26 cellular contexts compared by ENCODE assay signal in the genomic region with DNA sequence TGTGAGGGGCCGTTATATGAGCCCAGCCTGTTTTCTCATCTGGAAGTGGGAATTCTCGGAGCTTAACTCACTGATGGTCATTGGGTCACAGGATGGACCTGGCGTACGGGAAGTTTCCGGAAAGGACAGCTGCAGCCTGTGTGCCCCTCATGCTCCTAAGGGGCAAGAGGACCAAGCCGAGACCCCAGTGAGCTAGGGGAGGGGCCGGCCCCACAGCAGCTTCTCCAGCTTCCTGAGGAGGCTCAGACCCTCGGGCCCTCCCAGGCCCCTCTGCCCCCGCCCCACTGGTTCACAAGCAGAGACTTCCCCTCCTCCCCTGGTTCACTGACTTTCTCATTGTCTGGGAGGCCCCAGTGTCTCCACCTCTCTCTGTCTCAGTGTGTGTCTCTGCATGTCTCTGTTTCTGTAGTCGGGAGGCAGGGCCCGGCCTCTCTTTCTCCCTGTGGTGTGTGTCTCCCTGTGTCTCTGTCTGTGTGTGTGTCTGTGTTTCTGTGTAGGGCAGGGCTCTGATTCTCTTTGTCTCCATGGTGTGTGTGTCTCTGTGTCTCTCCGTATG. TPM values are rescaled to one million over a fixed set of nuclear protein-coding genes. Genes with fewer than 3 reads are reported as not detected.
"Had no signal": no experiment of that assay in that cellular context is flagged by ENCODE, and none has a peak within 500 bp of the region (broad histone marks: within the 10 kb centered on the region; RNA-seq: fewer than 3 reads in every experiment).

No MANE protein-coding gene starts in this region.

- H3K36me3 Mint-ChIP-seq: activated naive CD4-positive, alpha-beta T cell treated with anti-CD3 and anti-CD28 coated beads, Interleukin-2, amount 50 U/mL, for 24 hours; brain had no signal

- DNase-seq: activated CD4-positive, alpha-beta T cell treated with anti-CD3 and anti-CD28 coated beads for 48 hours; activated CD4-positive, alpha-beta T cell treated with anti-CD3 and anti-CD28 coated beads, Interleukin-2, amount 50 U/mL, for 4 hours; activated CD4-positive, CD25-positive, alpha-beta regulatory T cell treated with anti-CD3 and anti-CD28 coated beads, Interleukin-2, amount 50 U/mL, for 72 hours; activated CD8-positive, alpha-beta memory T cell treated with anti-CD3 and anti-CD28 coated beads, Interleukin-2, amount 50 U/mL, for 48 hours; activated CD8-positive, alpha-beta T cell treated with anti-CD3 and anti-CD28 coated beads, Interleukin-2, amount 10 ng/mL, durations not matched to agents 7 days and 5 days; activated T-cell treated with anti-CD3 and anti-CD28 coated beads, Interleukin-2, amount 50 U/mL, for 1 hour; amygdala; Kasumi-1; KBM-7; NCI-H1092 treated with DMSO at 0.1 percent for 48 hours; NCI-H1417 treated with DMSO at 0.1 percent for 48 hours; NCI-H1694; NCI-H2029; NCI-H2107; NCI-H2171 treated with DMSO at 0.1 percent for 48 hours; NCI-H226; NCI-H510A; NCI-H69; NK-92 treated with Interleukin-12 subunit alpha and Interleukin-12 subunit beta, amount 100 ng/mL, for 24 hours; OCI-M1; Peyer's patch; SHP77 had no signal

- H3K9me3 Mint-ChIP-seq: activated naive CD4-positive, alpha-beta T cell treated with anti-CD3 and anti-CD28 coated beads, Interleukin-2, amount 50 U/mL, for 24 hours; T-helper 1 cell treated with Interleukin-12 subunit alpha and Interleukin-12 subunit beta and Interleukin-4 antibody, amounts not matched to agents 30 μg/mL and 1 μg/mL, for 36 hours had no signal

- H3K27me3 ChIP-seq: Peyer's patch had no signal

- H3K27ac ChIP-seq: Peyer's patch, SJSA1 had no signal

- H3K4me3 Mint-ChIP-seq: activated CD8-positive, alpha-beta T cell treated with anti-CD3 and anti-CD28 coated beads, Interleukin-2, amount 10 ng/mL, durations not matched to agents 7 days and 5 days; activated naive CD4-positive, alpha-beta T cell treated with anti-CD3 and anti-CD28 coated beads, Interleukin-2, amount 50 U/mL, for 24 hours; T-helper 1 cell treated with Interleukin-12 subunit alpha and Interleukin-12 subunit beta and Interleukin-4 antibody, amounts not matched to agents 30 μg/mL and 1 μg/mL, for 36 hours had no signal

- H3K4me3 ChIP-seq: Peyer's patch, SJSA1 had no signal

- H3K4me1 Mint-ChIP-seq: activated naive CD4-positive, alpha-beta T cell treated with anti-CD3 and anti-CD28 coated beads, Interleukin-2, amount 50 U/mL, for 24 hours had no signal

- H3K27ac Mint-ChIP-seq: activated CD8-positive, alpha-beta T cell treated with anti-CD3 and anti-CD28 coated beads, Interleukin-2, amount 10 ng/mL, durations not matched to agents 7 days and 5 days; activated naive CD4-positive, alpha-beta T cell treated with anti-CD3 and anti-CD28 coated beads, Interleukin-2, amount 50 U/mL, for 24 hours; T-helper 1 cell treated with Interleukin-12 subunit alpha and Interleukin-12 subunit beta and Interleukin-4 antibody, amounts not matched to agents 30 μg/mL and 1 μg/mL, for 36 hours had no signal

- H3K36me3 ChIP-seq: Peyer's patch, SJSA1 had no signal

- H3K4me1 ChIP-seq: Peyer's patch, SJSA1 had no signal

- H3K9me3 ChIP-seq: Peyer's patch, SJSA1 had no signal

RNA-seq across cellular contexts. Expression of gene FIBCD1, which starts 32.3 kb away (rescaled TPM):
- total RNA-seq: activated CD8-positive, alpha-beta T cell treated with anti-CD3 and anti-CD28 coated beads, Interleukin-2, amount 10 ng/mL, durations not matched to agents 7 days and 5 days had no signal

RNA-seq across cellular contexts. Expression of gene LAMC3, which starts 37.6 kb away (rescaled TPM):
- total RNA-seq: activated CD8-positive, alpha-beta T cell treated with anti-CD3 and anti-CD28 coated beads, Interleukin-2, amount 10 ng/mL, durations not matched to agents 7 days and 5 days; SJSA1 had no signal
